ENCODE assay signal across 22 cellular contexts in genomic region chr20:46352370-46352938, GRCh38. TPM values are rescaled to one million over a fixed set of nuclear protein-coding genes. Genes with fewer than 3 reads are reported as not detected.
"Had no signal": no experiment of that assay in that cellular context is flagged by ENCODE, and none has a peak within 500 bp of the region (broad histone marks: within the 10 kb centered on the region; RNA-seq: fewer than 3 reads in every experiment).

No MANE protein-coding gene starts in this region.

- H3K79me2 ChIP-seq: parathyroid adenoma had no signal

- H3K9ac ChIP-seq: parathyroid adenoma had no signal

- H3K27me3 ChIP-seq: gastrocnemius medialis, right lobe of liver, upper lobe of right lung had no signal

- H3K27ac ChIP-seq: gastrocnemius medialis, parathyroid adenoma, right lobe of liver, upper lobe of right lung had no signal

- H3K9me3 Mint-ChIP-seq: activated CD4-positive, alpha-beta memory T cell treated with anti-CD3 and anti-CD28 coated beads, Interleukin-2, amount 10 ng/mL, durations not matched to agents 7 days and 5 days; activated naive CD4-positive, alpha-beta T cell treated with anti-CD3 and anti-CD28 coated beads for 36 hours; dendritic cell treated with granulocyte-macrophage colony-stimulating factor and Interleukin-4, amounts not matched to agents 40 ng/mL and 50 ng/mL, for 4 days had no signal

- H3K4me3 ChIP-seq: gastrocnemius medialis, right lobe of liver, upper lobe of right lung had no signal

- H3K27me3 Mint-ChIP-seq: activated CD4-positive, alpha-beta memory T cell treated with anti-CD3 and anti-CD28 coated beads, Interleukin-2, amount 10 ng/mL, durations not matched to agents 7 days and 5 days; activated CD4-positive, alpha-beta T cell treated with anti-CD3 and anti-CD28 coated beads for 36 hours; activated CD8-positive, alpha-beta memory T cell treated with anti-CD3 and anti-CD28 coated beads, Interleukin-2, amount 10 ng/mL, durations not matched to agents 7 days and 5 days; dendritic cell treated with granulocyte-macrophage colony-stimulating factor and Interleukin-4, amounts not matched to agents 40 ng/mL and 50 ng/mL, for 4 days had no signal

- H3K4me3 Mint-ChIP-seq: activated CD4-positive, alpha-beta memory T cell treated with anti-CD3 and anti-CD28 coated beads, Interleukin-2, amount 10 ng/mL, durations not matched to agents 7 days and 5 days; activated CD4-positive, alpha-beta T cell treated with anti-CD3 and anti-CD28 coated beads for 36 hours; activated CD8-positive, alpha-beta memory T cell treated with anti-CD3 and anti-CD28 coated beads, Interleukin-2, amount 10 ng/mL, durations not matched to agents 7 days and 5 days; activated naive CD4-positive, alpha-beta T cell treated with anti-CD3 and anti-CD28 coated beads for 36 hours; dendritic cell treated with granulocyte-macrophage colony-stimulating factor and Interleukin-4, amounts not matched to agents 40 ng/mL and 50 ng/mL, for 4 days had no signal

- H3K9me3 ChIP-seq: gastrocnemius medialis, right lobe of liver, upper lobe of right lung had no signal

- H2AFZ ChIP-seq: parathyroid adenoma had no signal

- H3K27ac Mint-ChIP-seq: activated CD4-positive, alpha-beta memory T cell treated with anti-CD3 and anti-CD28 coated beads, Interleukin-2, amount 10 ng/mL, durations not matched to agents 7 days and 5 days; activated CD4-positive, alpha-beta T cell treated with anti-CD3 and anti-CD28 coated beads for 36 hours; activated CD8-positive, alpha-beta memory T cell treated with anti-CD3 and anti-CD28 coated beads, Interleukin-2, amount 10 ng/mL, durations not matched to agents 7 days and 5 days; dendritic cell treated with granulocyte-macrophage colony-stimulating factor and Interleukin-4, amounts not matched to agents 40 ng/mL and 50 ng/mL, for 4 days had no signal

- FAIRE-seq: keratinocyte, small intestine, TTC549 had no signal

- DNase-seq: activated CD4-positive, alpha-beta memory T cell treated with anti-CD3 and anti-CD28 coated beads, Interleukin-2, amount 10 ng/mL, durations not matched to agents 7 days and 5 days; activated CD4-positive, alpha-beta T cell treated with anti-CD3 and anti-CD28 coated beads for 36 hours; activated CD8-positive, alpha-beta memory T cell treated with anti-CD3 and anti-CD28 coated beads, Interleukin-2, amount 10 ng/mL, durations not matched to agents 7 days and 5 days; activated naive CD4-positive, alpha-beta T cell treated with anti-CD3 and anti-CD28 coated beads for 36 hours; effector CD8-positive, alpha-beta T cell; gastrocnemius medialis; head of caudate nucleus; small intestine; stimulated activated CD4-positive, alpha-beta T cell treated with anti-CD3 and anti-CD28 coated beads, Interleukin-15, amount 100 ng/mL, for 24 hours; stimulated activated CD4-positive, alpha-beta T cell treated with anti-CD3 and anti-CD28 coated beads, Interleukin-4, amount 100 ng/mL, for 24 hours; stimulated activated naive CD4-positive, alpha-beta T cell; upper lobe of right lung had no signal

- ATAC-seq: activated CD4-positive, alpha-beta T cell treated with anti-CD3 and anti-CD28 coated beads for 36 hours; activated CD8-positive, alpha-beta memory T cell treated with anti-CD3 and anti-CD28 coated beads, Interleukin-2, amount 10 ng/mL, durations not matched to agents 7 days and 5 days; esophagus mucosa; gastrocnemius medialis; left lobe of liver; right lobe of liver; upper lobe of right lung had no signal

RNA-seq across cellular contexts. Expression of gene CDH22, which starts 44.2 kb away (rescaled TPM):
- total RNA-seq: activated CD4-positive, alpha-beta memory T cell treated with anti-CD3 and anti-CD28 coated beads, Interleukin-2, amount 10 ng/mL, durations not matched to agents 7 days and 5 days; activated CD4-positive, alpha-beta T cell treated with anti-CD3 and anti-CD28 coated beads for 36 hours; activated CD8-positive, alpha-beta memory T cell treated with anti-CD3 and anti-CD28 coated beads, Interleukin-2, amount 10 ng/mL, durations not matched to agents 7 days and 5 days; chondrocyte; mononuclear cell; right lobe of liver; T-helper 2 cell treated with Interferon-gamma antibody and Interleukin-4, amounts not matched to agents 100 ng/mL and 5 ng/mL, for 36 hours had no signal
- polyA plus RNA-seq: keratinocyte had no signal
